In the genomic region with DNA sequence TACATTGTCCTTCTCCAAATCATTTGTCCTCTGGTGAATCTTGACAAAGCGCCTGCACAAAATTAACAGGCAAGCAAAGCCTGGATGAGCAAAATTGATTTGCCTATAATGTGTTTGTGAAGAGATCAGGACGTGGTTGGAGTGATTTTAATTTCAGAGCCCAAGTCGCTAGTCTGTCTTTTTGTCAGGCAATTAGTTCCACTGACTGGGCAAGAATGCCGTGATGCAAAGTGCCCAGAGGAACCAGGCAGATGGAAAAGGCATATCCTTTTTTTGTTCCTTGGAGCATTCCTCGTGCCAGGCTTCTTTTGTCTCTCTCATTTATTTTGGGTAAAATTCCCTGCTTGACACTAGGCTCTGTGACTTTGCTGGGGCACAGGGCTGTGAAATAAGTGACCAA, we compare ENCODE assay signal across 16 cellular contexts.
DNase-seq lines count a peak whose midpoint lies in the region; ATAC-seq, FAIRE-seq and TF ChIP-seq lines count a peak whose summit lies in the region.
"Had no signal": no experiment of that assay in that cellular context is flagged by ENCODE, and none has a peak within 500 bp of the region (broad histone marks: within the 10 kb centered on the region; RNA-seq: fewer than 3 reads in every experiment).

No MANE protein-coding gene starts in this region.

- in situ Hi-C loops in GM12878 (cut with MboI): no loop called here

- H3K4me3 Mint-ChIP-seq in effector memory CD8-positive, alpha-beta T cell: no peak overlapping the region
- H3K4me3 Mint-ChIP-seq: CD8-positive, alpha-beta memory T cell had no signal

- no peak for TF ChIP-seq RAD21 in GM12878 (IDR thresholded peaks at IDR 0.05; ENCODE audit: insufficient read depth, low read depth, low read length)

- RAD21 ChIA-PET in GM12878 (lab: Charles Lee; ENCODE audit: unreplicated experiment): interaction anchor here (2.9 kb wide), 1 partner anchor 12 kb away, joined by 26 read pairs; no protein-coding TSS in a partner anchor

- no peak for TF ChIP-seq CTCF in GM12878 (IDR thresholded peaks at IDR 0.05 in 2 of 3, conservative IDR thresholded peaks at IDR 0.05 in 1 of 3; ENCODE audit: control insufficient read depth in 2 of 3, extremely low read depth in 1 of 3, insufficient read depth in 1 of 3, low read depth in 3 of 3, low read length in 3 of 3)

- no peaks in the 10 kb centered on the region for H3K4me1 ChIP-seq in GM12878 (ENCODE audit: control insufficient read depth, insufficient read depth, low read length)

- WGBS in GM12878 (ENCODE audit: insufficient coverage, insufficient replicate concordance, low lambda C conversion rate, missing lambda C conversion rate): 11% methylated on average over 5 of the region's 5 CpGs

- no peaks in the 10 kb centered on the region for H4K20me1 ChIP-seq in GM12878 (ENCODE audit: control insufficient read depth, insufficient read depth)

- peaks cover 0 to 15% of the 10 kb centered on the region in 2 donors for H3K9me3 Mint-ChIP-seq in effector memory CD8-positive, alpha-beta T cell

- no peaks in the 10 kb centered on the region for H3K27me3 Mint-ChIP-seq in effector memory CD8-positive, alpha-beta T cell
- H3K27me3 Mint-ChIP-seq: CD8-positive, alpha-beta memory T cell had no signal

- BruUV-seq in GM12878 (replicated peaks; lab: Mats Ljungman, UMichigan): no TSS peak

- H3K36me3 Mint-ChIP-seq in effector memory CD8-positive, alpha-beta T cell (ENCODE audit: insufficient read depth): no peaks in the 10 kb centered on the region
- H3K36me3 Mint-ChIP-seq: CD8-positive, alpha-beta memory T cell had no signal

- H3K27ac Mint-ChIP-seq in effector memory CD8-positive, alpha-beta T cell: no peak overlapping the region
- H3K27ac Mint-ChIP-seq: CD8-positive, alpha-beta memory T cell had no signal

- H3K9me3 ChIP-seq in GM12878 (replicated peaks; ENCODE audit: control insufficient read depth, insufficient read depth, low read length): no peaks in the 10 kb centered on the region
- H3K9me3 ChIP-seq: SK-N-SH had no signal

- SMC1A ChIA-PET in GM12878 (lab: Charles Lee; ENCODE audit: uncharacterized antibody, unreplicated experiment): interaction anchor here (4.6 to 8.8 kb wide), 2 partner anchors 12 to 14 kb away, joined by 32 to 82 read pairs; no protein-coding TSS in a partner anchor

- H3K79me2 ChIP-seq in GM12878 (ENCODE audit: control insufficient read depth, insufficient read depth, low read length): no peaks in the 10 kb centered on the region

- no peak overlapping the region for H3K4me3 ChIP-seq in GM12878

- TF ChIP-seq POLR2A in GM12878 (IDR thresholded peaks at IDR 0.05; ENCODE audit: low read depth, low read length): no peak

- no peaks in the 10 kb centered on the region for H3K36me3 ChIP-seq in GM12878 (ENCODE audit: control insufficient read depth in 2 of 2, insufficient read depth in 2 of 2, low read length in 1 of 2)

- no peak overlapping the region for H3K9ac ChIP-seq in GM12878 (ENCODE audit: control insufficient read depth, insufficient read depth, low read length)
- H3K9ac ChIP-seq: SK-N-SH had no signal

- no peak overlapping the region for H2AFZ ChIP-seq in GM12878 (ENCODE audit: control insufficient read depth, low read depth, low read length)

- H3K4me2 ChIP-seq in GM12878 (ENCODE audit: control insufficient read depth, insufficient read depth): no peak overlapping the region
- H3K4me2 ChIP-seq: SK-N-SH had no signal

- H3K4me1 Mint-ChIP-seq in effector memory CD8-positive, alpha-beta T cell (ENCODE audit: low read depth in 2 of 2): no peaks in the 10 kb centered on the region
- H3K4me1 Mint-ChIP-seq: CD8-positive, alpha-beta memory T cell had no signal

- H3K27me3 ChIP-seq in GM12878 (replicated peaks in 1 of 2; ENCODE audit: control insufficient read depth in 2 of 2, insufficient read depth in 2 of 2, low read length in 1 of 2): no peaks in the 10 kb centered on the region

- CTCF ChIA-PET in GM12878 (lab: Yijun Ruan, JAX): interaction anchor here (1.1 to 3.5 kb wide), 2 partner anchors 11 to 13 kb away, joined by 3 to 18 read pairs; no protein-coding TSS in a partner anchor

- intact Hi-C loops in GM12878 (cut with micrococcal nuclease; ENCODE audit: unreplicated experiment): no loop called here

- POLR2A ChIA-PET in GM12878 (lab: Charles Lee): no interaction called here

- peak; percentile 23 for ATAC-seq in GM12878
- ATAC-seq in effector memory CD8-positive, alpha-beta T cell (replicated peaks): no peak
- ATAC-seq in GM21529 (IDR thresholded peaks at IDR 0.05; ENCODE audit: unreplicated experiment): no peak

- peak; percentile 19 for DNase-seq in NCI-H1694 treated with DMSO at 0.1 percent for 48 hours (lab: John Stamatoyannopoulos, UW)
- no peak for DNase-seq in GM12878 (ENCODE audit: low read depth, low spot score)
- DNase-seq in kidney tubule cell (ENCODE audit: low spot score): peak; percentile 57
- DNase-seq in retina: peak; percentile 86
- no peak for DNase-seq in NAMALWA (ENCODE audit: low spot score)
- no peak for DNase-seq in effector memory CD8-positive, alpha-beta T cell
- DNase-seq: CD8-positive, alpha-beta memory T cell; KG1; NCI-H1092 treated with DMSO at 0.1 percent for 48 hours; NCI-H2029; NCI-H226; NCI-H69; Right ventricle myocardium superior; SK-N-SH had no signal

- no peak for TF ChIP-seq EP300 in GM12878 (IDR thresholded peaks at IDR 0.05; ENCODE audit: borderline replicate concordance in 1 of 2, control insufficient read depth in 1 of 2, low read depth in 2 of 2, low read length in 2 of 2)

- FAIRE-seq in GM12878 (lab: Jason Lieb, UNC): no peak
- FAIRE-seq: H54 had no signal

- no peak overlapping the region for H3K27ac ChIP-seq in GM12878 (ENCODE audit: control insufficient read depth, insufficient read depth)

TF ChIP-seq in GM12878, 131 proteins besides CTCF, POLR2A, EP300 and RAD21 (continues in another document):
- TF ChIP-seq CHD2 (IDR thresholded peaks at IDR 0.05; ENCODE audit: borderline replicate concordance, low read depth, low read length) (no peak), BCLAF1 (IDR thresholded peaks at IDR 0.05) (no peak), RUNX3 (IDR thresholded peaks at IDR 0.05; ENCODE audit: low read length) (no peak), CBX5 (IDR thresholded peaks at IDR 0.05; ENCODE audit: low read depth) (no peak), KAT2A (conservative IDR thresholded peaks at IDR 0.05; ENCODE audit: control insufficient read depth, low read depth, low read length) (no peak), ZNF24 (IDR thresholded peaks at IDR 0.05) (no peak)
- TF ChIP-seq, protein P1, sequence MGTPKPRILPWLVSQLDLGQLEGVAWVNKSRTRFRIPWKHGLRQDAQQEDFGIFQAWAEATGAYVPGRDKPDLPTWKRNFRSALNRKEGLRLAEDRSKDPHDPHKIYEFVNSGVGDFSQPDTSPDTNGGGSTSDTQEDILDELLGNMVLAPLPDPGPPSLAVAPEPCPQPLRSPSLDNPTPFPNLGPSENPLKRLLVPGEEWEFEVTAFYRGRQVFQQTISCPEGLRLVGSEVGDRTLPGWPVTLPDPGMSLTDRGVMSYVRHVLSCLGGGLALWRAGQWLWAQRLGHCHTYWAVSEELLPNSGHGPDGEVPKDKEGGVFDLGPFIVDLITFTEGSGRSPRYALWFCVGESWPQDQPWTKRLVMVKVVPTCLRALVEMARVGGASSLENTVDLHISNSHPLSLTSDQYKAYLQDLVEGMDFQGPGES (IDR thresholded peaks at IDR 0.05): no peak
- TF ChIP-seq, protein P2, sequence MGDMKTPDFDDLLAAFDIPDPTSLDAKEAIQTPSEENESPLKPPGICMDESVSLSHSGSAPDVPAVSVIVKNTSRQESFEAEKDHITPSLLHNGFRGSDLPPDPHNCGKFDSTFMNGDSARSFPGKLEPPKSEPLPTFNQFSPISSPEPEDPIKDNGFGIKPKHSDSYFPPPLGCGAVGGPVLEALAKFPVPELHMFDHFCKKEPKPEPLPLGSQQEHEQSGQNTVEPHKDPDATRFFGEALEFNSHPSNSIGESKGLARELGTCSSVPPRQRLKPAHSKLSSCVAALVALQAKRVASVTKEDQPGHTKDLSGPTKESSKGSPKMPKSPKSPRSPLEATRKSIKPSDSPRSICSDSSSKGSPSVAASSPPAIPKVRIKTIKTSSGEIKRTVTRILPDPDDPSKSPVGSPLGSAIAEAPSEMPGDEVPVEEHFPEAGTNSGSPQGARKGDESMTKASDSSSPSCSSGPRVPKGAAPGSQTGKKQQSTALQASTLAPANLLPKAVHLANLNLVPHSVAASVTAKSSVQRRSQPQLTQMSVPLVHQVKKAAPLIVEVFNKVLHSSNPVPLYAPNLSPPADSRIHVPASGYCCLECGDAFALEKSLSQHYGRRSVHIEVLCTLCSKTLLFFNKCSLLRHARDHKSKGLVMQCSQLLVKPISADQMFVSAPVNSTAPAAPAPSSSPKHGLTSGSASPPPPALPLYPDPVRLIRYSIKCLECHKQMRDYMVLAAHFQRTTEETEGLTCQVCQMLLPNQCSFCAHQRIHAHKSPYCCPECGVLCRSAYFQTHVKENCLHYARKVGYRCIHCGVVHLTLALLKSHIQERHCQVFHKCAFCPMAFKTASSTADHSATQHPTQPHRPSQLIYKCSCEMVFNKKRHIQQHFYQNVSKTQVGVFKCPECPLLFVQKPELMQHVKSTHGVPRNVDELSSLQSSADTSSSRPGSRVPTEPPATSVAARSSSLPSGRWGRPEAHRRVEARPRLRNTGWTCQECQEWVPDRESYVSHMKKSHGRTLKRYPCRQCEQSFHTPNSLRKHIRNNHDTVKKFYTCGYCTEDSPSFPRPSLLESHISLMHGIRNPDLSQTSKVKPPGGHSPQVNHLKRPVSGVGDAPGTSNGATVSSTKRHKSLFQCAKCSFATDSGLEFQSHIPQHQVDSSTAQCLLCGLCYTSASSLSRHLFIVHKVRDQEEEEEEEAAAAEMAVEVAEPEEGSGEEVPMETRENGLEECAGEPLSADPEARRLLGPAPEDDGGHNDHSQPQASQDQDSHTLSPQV (IDR thresholded peaks at IDR 0.05): no peak

Comparison
In these comparisons a context has a peak if more than half of its experiments do, and no peak if none do; other contexts are left out.
1. DNase-seq: peak in NCI-H1694 treated with DMSO at 0.1 percent for 48 hours (single experiment), kidney tubule cell (single experiment) and retina (single experiment); none in GM12878 (single experiment), NAMALWA (single experiment) and effector memory CD8-positive, alpha-beta T cell (0 of 3).